8 cellular contexts compared by ENCODE assay signal in genomic region chr5:124746252-124746915, GRCh38. TPM values are rescaled to one million over a fixed set of nuclear protein-coding genes. Genes with fewer than 3 reads are reported as not detected.
DNase-seq lines count a peak whose midpoint lies in the region; ATAC-seq, FAIRE-seq and TF ChIP-seq lines count a peak whose summit lies in the region.
"Had no signal": no experiment of that assay in that cellular context is flagged by ENCODE, and none has a peak within 500 bp of the region (broad histone marks: within the 10 kb centered on the region; RNA-seq: fewer than 3 reads in every experiment).

TSS of gene ZNF608 (minus strand) at chr5:124746639. CDS start at chr5:124744989, 1,650 bp downstream.

- ATAC-seq in body of pancreas (no peak), GM19463 (IDR thresholded peaks at IDR 0.05; ENCODE audit: unreplicated experiment) (no peak), GM21619 (IDR thresholded peaks at IDR 0.05; ENCODE audit: unreplicated experiment) (no peak)

- peak in 4 of 7 experiments; percentile 25 to 30 (median 28) for TF ChIP-seq CTCF in body of pancreas (IDR thresholded peaks at IDR 0.05)

- H3K36me3 ChIP-seq in body of pancreas (replicated peaks in 1 of 2; ENCODE audit: insufficient read depth in 1 of 2, low read depth in 2 of 2), result no peaks in the 10 kb centered on the region

- 0 out of 2 replicates have a peak, but pooled peaks have one; percentile 4 for TF ChIP-seq POLR2A in GM12891 (IDR thresholded peaks at IDR 0.05; ENCODE audit: low read depth, low read length)
- peak in 2 of 3 donors; percentile 21 to 45 for TF ChIP-seq POLR2A in body of pancreas (IDR thresholded peaks at IDR 0.05)

- H3K9me3 ChIP-seq in body of pancreas, result no peaks in the 10 kb centered on the region

- H3K27ac ChIP-seq in body of pancreas (peak within 1 kb of the TSS; percentile 75 to 91 (median 85)), skin epidermis (peak within 1 kb of the TSS in 20 of 21 experiments; percentile 73 to 91 (median 84))

- intact Hi-C loops in body of pancreas (cut with DNase I), result no loop called here

- 0 to 1% methylated on average over 14 of the region's 14 CpGs for WGBS in body of pancreas, 2 donors

- peak within 1 kb of the TSS; percentile 12 to 19 for H3K4me3 ChIP-seq in body of pancreas
- peak within 1 kb of the TSS; percentile 28 to 54 (median 38) for H3K4me3 ChIP-seq in skin epidermis

- FAIRE-seq in GM12891 (lab: Jason Lieb, UNC), result no peak
- FAIRE-seq: colon had no signal

- H3K27me3 ChIP-seq in body of pancreas, result no peaks in the 10 kb centered on the region

- DNase-seq in GM12891 (ENCODE audit: insufficient read length, low spot score), result no peak
- peak; percentile 74 for DNase-seq in NCI-H446 treated with DMSO at 0.1 percent for 48 hours (lab: John Stamatoyannopoulos, UW)
- DNase-seq in body of pancreas, result peak; percentile 23 to 46 (median 37)
- peak; percentile 77 for DNase-seq in iris pigment epithelial cell (ENCODE audit: low read depth)

- H3K4me1 ChIP-seq in body of pancreas, result peaks cover 48% of the 10 kb centered on the region

TF ChIP-seq in GM12891, 5 proteins besides CTCF, POLR2A, EP300 and RAD21:
- TF ChIP-seq POLR2AphosphoS5 (IDR thresholded peaks at IDR 0.05; ENCODE audit: low read depth, low read length), result no peak
- TF ChIP-seq TAF1 (IDR thresholded peaks at IDR 0.05; ENCODE audit: low read depth, low read length), result no peak
- TF ChIP-seq PAX5 (IDR thresholded peaks at IDR 0.05; ENCODE audit: insufficient read depth, low read length, severe bottlenecking), result no peak
- TF ChIP-seq POU2F2 (IDR thresholded peaks at IDR 0.05; ENCODE audit: low read depth, low read length), result no peak
- no peak for TF ChIP-seq SPI1 (IDR thresholded peaks at IDR 0.05; ENCODE audit: low read depth, low read length)

RNA-seq across cellular contexts. Expression of gene ZNF608, which starts in this region (rescaled TPM):
- 6.2 TPM for polyA plus RNA-seq in GM12891 (2012; ENCODE audit: low read depth, missing spikeins)
- total RNA-seq in body of pancreas, result 10 to 100 TPM; 30.1 to 33.6 TPM
